Comparison of ENCODE assay signal across 21 cellular contexts in genomic region chr1:63063367-63063766, GRCh38.
A peak's percentile ranks its signal among the peaks of the same experiment; 100 is the strongest.
DNase-seq lines count a peak whose midpoint lies in the region; ATAC-seq and TF ChIP-seq lines count a peak whose summit lies in the region.
"Had no signal": no experiment of that assay in that cellular context is flagged by ENCODE, and none has a peak within 500 bp of the region (broad histone marks: within the 10 kb centered on the region; RNA-seq: fewer than 3 reads in every experiment).

No MANE protein-coding gene starts in this region.

- ATAC-seq in activated naive CD8-positive, alpha-beta T cell treated with anti-CD3 and anti-CD28 coated beads, Interleukin-2, amount 50 U/mL, for 24 hours = no peak

- no peaks in the 10 kb centered on the region for H3K27me3 ChIP-seq in DOHH2 (ENCODE audit: control insufficient read depth, low read length)
- no peaks in the 10 kb centered on the region for H3K27me3 ChIP-seq in OCI-LY3 (ENCODE audit: low read depth, low read length)
- H3K27me3 ChIP-seq in ascending aorta = no peaks in the 10 kb centered on the region
- H3K27me3 ChIP-seq: BE2C, thyroid gland had no signal

- no peaks in the 10 kb centered on the region for H4K20me1 ChIP-seq in DOHH2 (ENCODE audit: control insufficient read depth, insufficient read depth, low read depth, low read length)
- no peaks in the 10 kb centered on the region for H4K20me1 ChIP-seq in OCI-LY3 (ENCODE audit: insufficient read depth, low read length)

- peaks cover 18% of the 10 kb centered on the region for H3K9me3 Mint-ChIP-seq in HFFc6
- H3K9me3 Mint-ChIP-seq in activated naive CD8-positive, alpha-beta T cell treated with anti-CD3 and anti-CD28 coated beads, Interleukin-2, amount 50 U/mL, for 24 hours = no peaks in the 10 kb centered on the region
- H3K9me3 Mint-ChIP-seq: brain; T-helper 1 cell treated with Interleukin-12 subunit alpha and Interleukin-12 subunit beta and Interleukin-4 antibody, amounts not matched to agents 30 μg/mL and 1 μg/mL, for 36 hours had no signal

- H3K79me2 ChIP-seq in DOHH2 (ENCODE audit: control insufficient read depth, low read length) = no peaks in the 10 kb centered on the region
- H3K79me2 ChIP-seq in OCI-LY3 (ENCODE audit: low read length) = no peaks in the 10 kb centered on the region

- no peak overlapping the region for H3K27ac Mint-ChIP-seq in HFFc6
- H3K27ac Mint-ChIP-seq in activated naive CD8-positive, alpha-beta T cell treated with anti-CD3 and anti-CD28 coated beads, Interleukin-2, amount 50 U/mL, for 24 hours = no peak overlapping the region
- H3K27ac Mint-ChIP-seq: brain; T-helper 1 cell treated with Interleukin-12 subunit alpha and Interleukin-12 subunit beta and Interleukin-4 antibody, amounts not matched to agents 30 μg/mL and 1 μg/mL, for 36 hours had no signal

- H3K27ac ChIP-seq in DOHH2 (ENCODE audit: low read depth, low read length) = no peak overlapping the region
- no peak overlapping the region for H3K27ac ChIP-seq in OCI-LY3 (ENCODE audit: low read length)
- no peak overlapping the region for H3K27ac ChIP-seq in ascending aorta
- H3K27ac ChIP-seq: HL-60, left ventricle myocardium inferior, thyroid gland had no signal

- no peak for DNase-seq in epithelial cell of proximal tubule (ENCODE audit: low read depth)
- no peak for DNase-seq in ascending aorta (ENCODE audit: low spot score in 2 of 2)
- no peak for DNase-seq in HFFc6
- DNase-seq in DMS153 treated with DMSO at 0.1 percent for 48 hours (lab: John Stamatoyannopoulos, UW; ENCODE audit: unreplicated experiment) = no peak
- DNase-seq in activated naive CD8-positive, alpha-beta T cell treated with anti-CD3 and anti-CD28 coated beads, Interleukin-2, amount 50 U/mL, for 24 hours = no peak
- DNase-seq: activated CD4-positive, CD25-positive, alpha-beta regulatory T cell; activated CD8-positive, alpha-beta memory T cell treated with anti-CD3 and anti-CD28 coated beads, Interleukin-2, amount 50 U/mL, for 4 hours; activated naive CD4-positive, alpha-beta T cell treated with Interleukin-2 at 50 U/mL for 16 hours; BE2C; Kasumi-1; left ventricle myocardium inferior; NCI-H1694 treated with DMSO at 0.1 percent for 48 hours; NCI-H510A; small intestine; thyroid gland had no signal

- H3K4me3 ChIP-seq in DOHH2 (ENCODE audit: low read length) (no peak overlapping the region), GM12875 (ENCODE audit: low read depth, low read length) (no peak overlapping the region), OCI-LY3 (ENCODE audit: low read length) (no peak overlapping the region), epithelial cell of proximal tubule (ENCODE audit: low read depth, low read length) (no peak overlapping the region), ascending aorta (no peak overlapping the region)
- H3K4me3 ChIP-seq: left ventricle myocardium inferior, thyroid gland had no signal

- H3F3A ChIP-seq in DOHH2 (ENCODE audit: control insufficient read depth, insufficient read depth) = no peaks in the 10 kb centered on the region

- intact Hi-C loops in ascending aorta (cut with DNase I) = no loop called here

- H3K9me2 ChIP-seq in DOHH2 (replicated peaks; ENCODE audit: control insufficient read depth, low read length) = no peaks in the 10 kb centered on the region

- no peaks in the 10 kb centered on the region for H3K4me1 Mint-ChIP-seq in HFFc6 (ENCODE audit: low read depth)
- no peaks in the 10 kb centered on the region for H3K4me1 Mint-ChIP-seq in activated naive CD8-positive, alpha-beta T cell treated with anti-CD3 and anti-CD28 coated beads, Interleukin-2, amount 50 U/mL, for 24 hours
- H3K4me1 Mint-ChIP-seq: brain had no signal

- no peak overlapping the region for H2AFZ ChIP-seq in OCI-LY3 (ENCODE audit: low read depth, low read length)

- no peak overlapping the region for H3K4me3 Mint-ChIP-seq in HFFc6
- no peak overlapping the region for H3K4me3 Mint-ChIP-seq in activated naive CD8-positive, alpha-beta T cell treated with anti-CD3 and anti-CD28 coated beads, Interleukin-2, amount 50 U/mL, for 24 hours
- H3K4me3 Mint-ChIP-seq: brain; T-helper 1 cell treated with Interleukin-12 subunit alpha and Interleukin-12 subunit beta and Interleukin-4 antibody, amounts not matched to agents 30 μg/mL and 1 μg/mL, for 36 hours had no signal

- H3K4me2 ChIP-seq in DOHH2 (ENCODE audit: low read length) (no peak overlapping the region), OCI-LY3 (ENCODE audit: low read length) (no peak overlapping the region)

- no peaks in the 10 kb centered on the region for H3K36me3 Mint-ChIP-seq in HFFc6 (ENCODE audit: low read depth)
- no peaks in the 10 kb centered on the region for H3K36me3 Mint-ChIP-seq in activated naive CD8-positive, alpha-beta T cell treated with anti-CD3 and anti-CD28 coated beads, Interleukin-2, amount 50 U/mL, for 24 hours (ENCODE audit: low read depth)
- H3K36me3 Mint-ChIP-seq: brain had no signal

- no peak overlapping the region for H3K9ac ChIP-seq in OCI-LY3 (ENCODE audit: low read length)

- no peaks in the 10 kb centered on the region for H3K9me3 ChIP-seq in DOHH2 (ENCODE audit: control insufficient read depth, insufficient read depth, low read length)
- no peaks in the 10 kb centered on the region for H3K9me3 ChIP-seq in OCI-LY3 (ENCODE audit: insufficient read depth, low read length)
- no peaks in the 10 kb centered on the region for H3K9me3 ChIP-seq in ascending aorta
- H3K9me3 ChIP-seq: BE2C, left ventricle myocardium inferior, thyroid gland had no signal

- TF ChIP-seq CTCF in DOHH2 (IDR thresholded peaks at IDR 0.05; ENCODE audit: low read depth, low read length, poor library complexity, severe bottlenecking) (peak; percentile 36), GM12875 (IDR thresholded peaks at IDR 0.05; ENCODE audit: borderline replicate concordance, insufficient read depth, low read depth, low read length) (peak; percentile 29; the same call in 1 of the 2 replicates), OCI-LY3 (IDR thresholded peaks at IDR 0.05; ENCODE audit: low read depth, low read length) (peak; percentile 20; the same call in 1 of the 2 replicates), epithelial cell of proximal tubule (conservative IDR thresholded peaks at IDR 0.05; ENCODE audit: low read depth, low read length) (peak; percentile 42), ascending aorta (IDR thresholded peaks at IDR 0.05) (no peak), HFFc6 (IDR thresholded peaks at IDR 0.05) (no peak)

- H3K4me1 ChIP-seq in DOHH2 (ENCODE audit: control insufficient read depth, low read length) (no peaks in the 10 kb centered on the region), OCI-LY3 (ENCODE audit: low read length) (no peaks in the 10 kb centered on the region), ascending aorta (no peaks in the 10 kb centered on the region)
- H3K4me1 ChIP-seq: BE2C, left ventricle myocardium inferior, thyroid gland had no signal

- no peaks in the 10 kb centered on the region for H3K27me3 Mint-ChIP-seq in HFFc6 (ENCODE audit: insufficient read depth)
- no peaks in the 10 kb centered on the region for H3K27me3 Mint-ChIP-seq in activated naive CD8-positive, alpha-beta T cell treated with anti-CD3 and anti-CD28 coated beads, Interleukin-2, amount 50 U/mL, for 24 hours

- H3K36me3 ChIP-seq in DOHH2 (ENCODE audit: control insufficient read depth, low read length) (no peaks in the 10 kb centered on the region), OCI-LY3 (replicated peaks; ENCODE audit: low read depth, low read length) (no peaks in the 10 kb centered on the region), ascending aorta (no peaks in the 10 kb centered on the region)
- H3K36me3 ChIP-seq: BE2C, left ventricle myocardium inferior, thyroid gland had no signal

Comparison
In these comparisons a context has a peak if more than half of its experiments do, and no peak if none do; other contexts are left out.
1. CTCF ChIP-seq: peak in DOHH2 (single experiment), GM12875 (single experiment), OCI-LY3 (single experiment) and epithelial cell of proximal tubule (single experiment); none in ascending aorta (0 of 3) and HFFc6 (single experiment).